10 cellular contexts compared by ENCODE assay signal in the genomic region with DNA sequence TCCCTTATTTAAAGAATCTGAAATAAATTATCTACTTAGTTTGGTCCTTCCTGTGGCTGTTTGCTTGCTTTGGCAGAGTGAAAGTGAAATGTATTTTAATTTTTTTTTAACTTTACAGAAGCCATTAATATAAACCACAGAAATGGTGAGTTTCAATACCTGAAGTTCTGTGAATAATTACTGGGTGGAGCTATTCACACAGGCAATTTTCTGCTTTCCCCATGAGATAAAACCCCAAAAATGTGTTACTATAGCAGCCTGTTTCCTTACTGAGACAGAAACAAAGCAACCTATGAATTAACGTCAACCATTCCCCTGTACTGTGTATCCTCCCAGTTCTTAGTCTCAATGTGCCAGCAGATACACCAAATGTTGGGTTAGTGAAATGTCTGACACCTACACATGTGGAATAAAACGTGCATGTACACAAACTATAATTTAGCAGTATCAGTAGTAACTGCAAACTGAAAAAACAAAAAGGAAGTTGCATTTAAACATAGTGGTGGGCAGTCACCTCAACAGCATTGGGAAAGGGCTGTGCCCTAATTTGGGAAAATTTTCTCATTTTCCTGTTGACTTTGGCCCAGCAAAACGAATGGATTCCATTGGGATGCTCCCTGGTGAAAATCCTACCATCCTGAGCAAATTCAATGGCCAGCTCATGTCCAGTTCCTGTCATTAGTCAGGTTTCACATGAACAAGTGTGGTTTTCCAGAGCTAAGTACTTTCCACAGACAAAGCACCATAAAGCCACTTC.
DNase-seq lines count a peak whose midpoint lies in the region; ATAC-seq and TF ChIP-seq lines count a peak whose summit lies in the region.
"Had no signal": no experiment of that assay in that cellular context is flagged by ENCODE, and none has a peak within 500 bp of the region (broad histone marks: within the 10 kb centered on the region; RNA-seq: fewer than 3 reads in every experiment).

No MANE protein-coding gene starts in this region.

- no TSS peak for BruUV-seq in PC-3 (replicated peaks; lab: Mats Ljungman, UMichigan)

- H3K27ac Mint-ChIP-seq in activated CD4-positive, alpha-beta T cell treated with anti-CD3 and anti-CD28 coated beads, Interleukin-2, amount 10 ng/mL, durations not matched to agents 7 days and 5 days: peak overlapping the region; percentile 67
- H3K27ac Mint-ChIP-seq in activated CD4-positive, alpha-beta memory T cell treated with anti-CD3 and anti-CD28 coated beads for 36 hours: peak overlapping the region; percentile 83
- peak overlapping the region; percentile 91 for H3K27ac Mint-ChIP-seq in stimulated activated naive CD8-positive, alpha-beta T cell treated with anti-CD3 and anti-CD28 coated beads, Interleukin-15, Interleukin-2, amounts not matched to agents 100 ng/mL and 50 ng/mL, for 24 hours

- H3K4me3 Mint-ChIP-seq in activated CD4-positive, alpha-beta T cell treated with anti-CD3 and anti-CD28 coated beads, Interleukin-2, amount 10 ng/mL, durations not matched to agents 7 days and 5 days: no peak overlapping the region
- H3K4me3 Mint-ChIP-seq in activated CD4-positive, alpha-beta memory T cell treated with anti-CD3 and anti-CD28 coated beads for 36 hours: peak overlapping the region; percentile 21
- peak overlapping the region; percentile 58 for H3K4me3 Mint-ChIP-seq in stimulated activated naive CD8-positive, alpha-beta T cell treated with anti-CD3 and anti-CD28 coated beads, Interleukin-15, Interleukin-2, amounts not matched to agents 100 ng/mL and 50 ng/mL, for 24 hours

- no peak overlapping the region for H3K9ac ChIP-seq in PC-3 (ENCODE audit: low read length)

- H3K4me1 ChIP-seq in PC-3 (ENCODE audit: insufficient read depth, low read length): no peaks in the 10 kb centered on the region
- H3K4me1 ChIP-seq: A549 had no signal

- no peak overlapping the region for H3K4me2 ChIP-seq in PC-3 (ENCODE audit: low read length)
- H3K4me2 ChIP-seq: A549 had no signal

- no peak overlapping the region for H3K27ac ChIP-seq in PC-3 (ENCODE audit: low read length)
- H3K27ac ChIP-seq: A549 had no signal

- POLR2A ChIA-PET in activated CD4-positive, alpha-beta T cell treated with anti-CD3 and anti-CD28 coated beads, Interleukin-2, amount 10 ng/mL, durations not matched to agents 7 days and 5 days (lab: Charles Lee): no interaction called here
- POLR2A ChIA-PET in activated CD4-positive, alpha-beta memory T cell treated with anti-CD3 and anti-CD28 coated beads for 36 hours (lab: Charles Lee): interaction anchor here (2.1 kb wide), 1 partner anchor 20 kb away, joined by 13 read pairs; no protein-coding TSS in a partner anchor
- POLR2A ChIA-PET in PC-3 (lab: Charles Lee; ENCODE audit: unreplicated experiment): no interaction called here

- intact Hi-C loops in activated CD4-positive, alpha-beta memory T cell treated with anti-CD3 and anti-CD28 coated beads for 36 hours (cut with micrococcal nuclease): loop anchor here (1.0 to 5.0 kb wide), 2 partner anchors 19 to 280 kb away; no protein-coding TSS in a partner anchor
- intact Hi-C loops in PC-3 (cut with micrococcal nuclease): no loop called here

- no peaks in the 10 kb centered on the region for H3K9me2 ChIP-seq in PC-3 (replicated peaks; ENCODE audit: low read length)

- H3K4me1 Mint-ChIP-seq in activated CD4-positive, alpha-beta T cell treated with anti-CD3 and anti-CD28 coated beads, Interleukin-2, amount 10 ng/mL, durations not matched to agents 7 days and 5 days: peaks cover 19% of the 10 kb centered on the region
- peaks cover 22% of the 10 kb centered on the region for H3K4me1 Mint-ChIP-seq in activated CD4-positive, alpha-beta memory T cell treated with anti-CD3 and anti-CD28 coated beads for 36 hours (ENCODE audit: low read depth)
- H3K4me1 Mint-ChIP-seq in stimulated activated naive CD8-positive, alpha-beta T cell treated with anti-CD3 and anti-CD28 coated beads, Interleukin-15, Interleukin-2, amounts not matched to agents 100 ng/mL and 50 ng/mL, for 24 hours (ENCODE audit: low read depth): peaks cover 64% of the 10 kb centered on the region

- H3K79me2 ChIP-seq in PC-3 (ENCODE audit: low read length): no peaks in the 10 kb centered on the region

- ATAC-seq in HG02798 (IDR thresholded peaks at IDR 0.05; ENCODE audit: poor library complexity, unreplicated experiment) (peak; percentile 63), PC-3 (no peak)
- ATAC-seq: A549 had no signal

- CTCF ChIA-PET in activated CD4-positive, alpha-beta T cell treated with anti-CD3 and anti-CD28 coated beads, Interleukin-2, amount 10 ng/mL, durations not matched to agents 7 days and 5 days (lab: Charles Lee): interaction anchor here (0.6 to 1.4 kb wide), 3 partner anchors 10 to 141 kb away, joined by 3 to 4 read pairs (median 3); no protein-coding TSS in a partner anchor
- CTCF ChIA-PET in activated CD4-positive, alpha-beta memory T cell treated with anti-CD3 and anti-CD28 coated beads for 36 hours (lab: Charles Lee): interaction anchor here (1.0 to 5.9 kb wide), 4 partner anchors 19 to 456 kb away, joined by 3 to 29 read pairs (median 12); no protein-coding TSS in a partner anchor
- CTCF ChIA-PET in PC-3 (lab: Charles Lee): no interaction called here

- no peaks in the 10 kb centered on the region for H3K27me3 ChIP-seq in PC-3 (ENCODE audit: low read length)

- no peaks in the 10 kb centered on the region for H3K36me3 ChIP-seq in PC-3 (ENCODE audit: low read depth, low read length)

- no peaks in the 10 kb centered on the region for H3K9me3 ChIP-seq in PC-3 (ENCODE audit: low read length)
- H3K9me3 ChIP-seq: A549 had no signal

- H3K36me3 Mint-ChIP-seq in activated CD4-positive, alpha-beta T cell treated with anti-CD3 and anti-CD28 coated beads, Interleukin-2, amount 10 ng/mL, durations not matched to agents 7 days and 5 days (ENCODE audit: low read depth): no peaks in the 10 kb centered on the region
- H3K36me3 Mint-ChIP-seq in activated CD4-positive, alpha-beta memory T cell treated with anti-CD3 and anti-CD28 coated beads for 36 hours: no peaks in the 10 kb centered on the region
- H3K36me3 Mint-ChIP-seq in stimulated activated naive CD8-positive, alpha-beta T cell treated with anti-CD3 and anti-CD28 coated beads, Interleukin-15, Interleukin-2, amounts not matched to agents 100 ng/mL and 50 ng/mL, for 24 hours (ENCODE audit: low read depth): no peaks in the 10 kb centered on the region

- no peaks in the 10 kb centered on the region for H3F3A ChIP-seq in PC-3 (ENCODE audit: low read length, unreplicated experiment)

- H3K4me3 ChIP-seq in PC-3 (ENCODE audit: low read length): no peak overlapping the region
- H3K4me3 ChIP-seq: A549 had no signal

- TF ChIP-seq CTCF in PC-3 (conservative IDR thresholded peaks at IDR 0.05; ENCODE audit: low read depth, low read length): no peak

- no peaks in the 10 kb centered on the region for H3K27me3 Mint-ChIP-seq in activated CD4-positive, alpha-beta T cell treated with anti-CD3 and anti-CD28 coated beads, Interleukin-2, amount 10 ng/mL, durations not matched to agents 7 days and 5 days
- H3K27me3 Mint-ChIP-seq in activated CD4-positive, alpha-beta memory T cell treated with anti-CD3 and anti-CD28 coated beads for 36 hours: no peaks in the 10 kb centered on the region
- H3K27me3 Mint-ChIP-seq in stimulated activated naive CD8-positive, alpha-beta T cell treated with anti-CD3 and anti-CD28 coated beads, Interleukin-15, Interleukin-2, amounts not matched to agents 100 ng/mL and 50 ng/mL, for 24 hours: no peaks in the 10 kb centered on the region

- H4K20me1 ChIP-seq in PC-3 (ENCODE audit: low read length): no peaks in the 10 kb centered on the region

- DNase-seq in activated CD4-positive, alpha-beta T cell treated with anti-CD3 and anti-CD28 coated beads, Interleukin-2, amount 10 ng/mL, durations not matched to agents 7 days and 5 days: no peak
- no peak for DNase-seq in activated CD4-positive, alpha-beta T cell treated with anti-CD3 and anti-CD28 coated beads, Interleukin-2, amount 50 U/mL, for 48 hours
- DNase-seq in activated CD4-positive, alpha-beta memory T cell treated with anti-CD3 and anti-CD28 coated beads for 36 hours: no peak
- DNase-seq in PC-3 (no peak), NCI-H2081 treated with DMSO at 0.1 percent for 48 hours (lab: John Stamatoyannopoulos, UW) (no peak), NCI-H2171 (lab: John Stamatoyannopoulos, UW) (no peak)
- DNase-seq: Right ventricle myocardium superior had no signal

- H3K9me3 Mint-ChIP-seq in activated CD4-positive, alpha-beta T cell treated with anti-CD3 and anti-CD28 coated beads, Interleukin-2, amount 10 ng/mL, durations not matched to agents 7 days and 5 days: no peaks in the 10 kb centered on the region
- no peaks in the 10 kb centered on the region for H3K9me3 Mint-ChIP-seq in activated CD4-positive, alpha-beta memory T cell treated with anti-CD3 and anti-CD28 coated beads for 36 hours
- peaks cover 4% of the 10 kb centered on the region for H3K9me3 Mint-ChIP-seq in stimulated activated naive CD8-positive, alpha-beta T cell treated with anti-CD3 and anti-CD28 coated beads, Interleukin-15, Interleukin-2, amounts not matched to agents 100 ng/mL and 50 ng/mL, for 24 hours

- H2AFZ ChIP-seq in PC-3 (ENCODE audit: low read length): no peak overlapping the region
